ENCODE assay signal across 2 cellular contexts in the genomic region with DNA sequence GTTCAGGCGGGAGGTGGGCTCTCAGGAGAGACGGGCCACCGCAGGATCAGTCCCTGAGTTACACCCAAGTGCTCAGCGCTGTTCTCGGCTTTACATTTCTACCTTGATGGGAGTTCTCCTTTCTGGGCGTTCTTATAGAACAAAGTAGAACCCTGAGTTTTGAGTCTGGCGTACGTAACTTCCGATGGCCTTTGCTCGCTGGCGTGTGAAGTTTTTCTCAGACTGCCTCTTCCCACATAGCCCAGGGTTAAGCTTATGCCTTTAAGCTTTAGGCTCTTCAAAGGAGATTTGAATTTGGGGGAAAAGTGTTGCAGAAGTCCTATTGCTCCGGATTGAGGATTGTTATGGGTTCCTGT.
A peak's percentile ranks its signal among the peaks of the same experiment; 100 is the strongest.
TF ChIP-seq lines count a peak whose summit lies in the region.

No MANE protein-coding gene starts in this region.

TF ChIP-seq in GM12891, 5 proteins besides CTCF, POLR2A, EP300 and RAD21:
- TF ChIP-seq PAX5 (IDR thresholded peaks at IDR 0.05; ENCODE audit: insufficient read depth, low read length, severe bottlenecking) = no peak
- TF ChIP-seq TAF1 (IDR thresholded peaks at IDR 0.05; ENCODE audit: low read depth, low read length) = no peak
- TF ChIP-seq POU2F2 (IDR thresholded peaks at IDR 0.05; ENCODE audit: low read depth, low read length) = no peak
- TF ChIP-seq POLR2AphosphoS5 (IDR thresholded peaks at IDR 0.05; ENCODE audit: low read depth, low read length) = no peak
- 0 out of 2 replicates have a peak, but pooled peaks have one; percentile 12 for TF ChIP-seq SPI1 (IDR thresholded peaks at IDR 0.05; ENCODE audit: low read depth, low read length)
TF ChIP-seq in GM12891: peak in this region for 1.

TF ChIP-seq in HepG2, 621 proteins besides CTCF, POLR2A, EP300 and RAD21:
- no peak for TF ChIP-seq EEA1 (CRISPR knock-in tag; IDR thresholded peaks at IDR 0.05; ENCODE audit: borderline replicate concordance)
- no peak for TF ChIP-seq GABPA (IDR thresholded peaks at IDR 0.05; ENCODE audit: low read depth, low read length)
- peak; percentile 56; the same call in 1 of the 2 replicates for TF ChIP-seq GABPA (CRISPR knock-in tag; IDR thresholded peaks at IDR 0.05; ENCODE audit: low read depth)
- no peak for TF ChIP-seq ZNF598 (CRISPR knock-in tag; IDR thresholded peaks at IDR 0.05; ENCODE audit: borderline replicate concordance)
- 0 out of 2 replicates have a peak, but pooled peaks have one; percentile 7 for TF ChIP-seq RARA (CRISPR knock-in tag; IDR thresholded peaks at IDR 0.05)
- TF ChIP-seq ZNF703 (CRISPR knock-in tag; IDR thresholded peaks at IDR 0.05; ENCODE audit: borderline replicate concordance) = no peak
- no peak for TF ChIP-seq IKZF4 (CRISPR knock-in tag; IDR thresholded peaks at IDR 0.05; ENCODE audit: borderline replicate concordance, low read depth, not compliant biosample characterization)
- 0 out of 2 replicates have a peak, but pooled peaks have one; percentile 9 for TF ChIP-seq ZFY (CRISPR knock-in tag; IDR thresholded peaks at IDR 0.05)
- TF ChIP-seq HNRNPK (IDR thresholded peaks at IDR 0.05; ENCODE audit: low read depth, low read length, poor library complexity, severe bottlenecking) = no peak
- no peak for TF ChIP-seq FOSL1 (CRISPR knock-in tag; IDR thresholded peaks at IDR 0.05; ENCODE audit: borderline replicate concordance)
- TF ChIP-seq, protein P1, sequence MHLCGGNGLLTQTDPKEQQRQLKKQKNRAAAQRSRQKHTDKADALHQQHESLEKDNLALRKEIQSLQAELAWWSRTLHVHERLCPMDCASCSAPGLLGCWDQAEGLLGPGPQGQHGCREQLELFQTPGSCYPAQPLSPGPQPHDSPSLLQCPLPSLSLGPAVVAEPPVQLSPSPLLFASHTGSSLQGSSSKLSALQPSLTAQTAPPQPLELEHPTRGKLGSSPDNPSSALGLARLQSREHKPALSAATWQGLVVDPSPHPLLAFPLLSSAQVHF (CRISPR knock-in tag; IDR thresholded peaks at IDR 0.05) = no peak
- no peak for TF ChIP-seq ZNF879 (CRISPR knock-in tag; IDR thresholded peaks at IDR 0.05)
- TF ChIP-seq GZF1 (CRISPR knock-in tag; IDR thresholded peaks at IDR 0.05) = no peak
- no peak for TF ChIP-seq ZNF724P (CRISPR knock-in tag; IDR thresholded peaks at IDR 0.05; ENCODE audit: borderline replicate concordance)
- 0 out of 2 replicates have a peak, but pooled peaks have one; percentile 20 for TF ChIP-seq NAIF1 (CRISPR knock-in tag; IDR thresholded peaks at IDR 0.05; ENCODE audit: borderline replicate concordance)
- TF ChIP-seq YEATS4 (CRISPR knock-in tag; IDR thresholded peaks at IDR 0.05; ENCODE audit: borderline replicate concordance) = 0 out of 2 replicates have a peak, but pooled peaks have one; percentile 26
- TF ChIP-seq ZNF766 (CRISPR knock-in tag; IDR thresholded peaks at IDR 0.05; ENCODE audit: borderline replicate concordance) = no peak
- no peak for TF ChIP-seq ZNF839 (CRISPR knock-in tag; IDR thresholded peaks at IDR 0.05; ENCODE audit: borderline replicate concordance)
- 0 out of 2 replicates have a peak, but pooled peaks have one; percentile 7 for TF ChIP-seq SALL1 (CRISPR knock-in tag; IDR thresholded peaks at IDR 0.05)
- TF ChIP-seq ZNF24 (IDR thresholded peaks at IDR 0.05) = no peak
- no peak for TF ChIP-seq CBX5 (CRISPR knock-in tag; IDR thresholded peaks at IDR 0.05; ENCODE audit: borderline replicate concordance)
- TF ChIP-seq TARDBP (CRISPR knock-in tag; IDR thresholded peaks at IDR 0.05) = no peak
- TF ChIP-seq ARNT (IDR thresholded peaks at IDR 0.05) = no peak
- TF ChIP-seq KMT2A (CRISPR knock-in tag; IDR thresholded peaks at IDR 0.05) = no peak
- TF ChIP-seq, protein P2, sequence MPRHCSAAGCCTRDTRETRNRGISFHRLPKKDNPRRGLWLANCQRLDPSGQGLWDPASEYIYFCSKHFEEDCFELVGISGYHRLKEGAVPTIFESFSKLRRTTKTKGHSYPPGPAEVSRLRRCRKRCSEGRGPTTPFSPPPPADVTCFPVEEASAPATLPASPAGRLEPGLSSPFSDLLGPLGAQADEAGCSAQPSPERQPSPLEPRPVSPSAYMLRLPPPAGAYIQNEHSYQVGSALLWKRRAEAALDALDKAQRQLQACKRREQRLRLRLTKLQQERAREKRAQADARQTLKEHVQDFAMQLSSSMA (CRISPR knock-in tag; IDR thresholded peaks at IDR 0.05) = no peak
- TF ChIP-seq HNRNPL (IDR thresholded peaks at IDR 0.05; ENCODE audit: low read depth, low read length) = no peak
- no peak for TF ChIP-seq ZBTB1 (CRISPR knock-in tag; IDR thresholded peaks at IDR 0.05; ENCODE audit: borderline replicate concordance)
- TF ChIP-seq ZFAT (CRISPR knock-in tag; conservative IDR thresholded peaks at IDR 0.05) = no peak
- no peak for TF ChIP-seq ZMAT3 (CRISPR knock-in tag; conservative IDR thresholded peaks at IDR 0.05)
- TF ChIP-seq TBX2 (CRISPR knock-in tag; IDR thresholded peaks at IDR 0.05; ENCODE audit: borderline replicate concordance) = 0 out of 2 replicates have a peak, but pooled peaks have one; percentile 12
- TF ChIP-seq GABPB1 (CRISPR knock-in tag; IDR thresholded peaks at IDR 0.05) = peak; percentile 33; the same call in 1 of the 2 replicates
- TF ChIP-seq ZNF382 (CRISPR knock-in tag; IDR thresholded peaks at IDR 0.05; ENCODE audit: borderline replicate concordance) = no peak
- TF ChIP-seq SMARCC2 (IDR thresholded peaks at IDR 0.05) = no peak
- no peak for TF ChIP-seq ZNF17 (CRISPR knock-in tag; IDR thresholded peaks at IDR 0.05)
- TF ChIP-seq ZFP90 (CRISPR knock-in tag; IDR thresholded peaks at IDR 0.05; ENCODE audit: borderline replicate concordance) = no peak
- TF ChIP-seq ZNF234 (CRISPR knock-in tag; conservative IDR thresholded peaks at IDR 0.05) = no peak
- peak; percentile 24; the same call in 1 of the 2 replicates for TF ChIP-seq ETV5 (CRISPR knock-in tag; IDR thresholded peaks at IDR 0.05; ENCODE audit: borderline replicate concordance)
- TF ChIP-seq, protein P3, sequence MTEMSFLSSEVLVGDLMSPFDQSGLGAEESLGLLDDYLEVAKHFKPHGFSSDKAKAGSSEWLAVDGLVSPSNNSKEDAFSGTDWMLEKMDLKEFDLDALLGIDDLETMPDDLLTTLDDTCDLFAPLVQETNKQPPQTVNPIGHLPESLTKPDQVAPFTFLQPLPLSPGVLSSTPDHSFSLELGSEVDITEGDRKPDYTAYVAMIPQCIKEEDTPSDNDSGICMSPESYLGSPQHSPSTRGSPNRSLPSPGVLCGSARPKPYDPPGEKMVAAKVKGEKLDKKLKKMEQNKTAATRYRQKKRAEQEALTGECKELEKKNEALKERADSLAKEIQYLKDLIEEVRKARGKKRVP (CRISPR knock-in tag; IDR thresholded peaks at IDR 0.05) = no peak
- no peak for TF ChIP-seq RBM22 (optimal IDR thresholded peaks at IDR 0.05; ENCODE audit: low read length)
TF ChIP-seq in HepG2: peak in this region for 9.
